ENCODE assay signal across 1 cellular context in the genomic region with DNA sequence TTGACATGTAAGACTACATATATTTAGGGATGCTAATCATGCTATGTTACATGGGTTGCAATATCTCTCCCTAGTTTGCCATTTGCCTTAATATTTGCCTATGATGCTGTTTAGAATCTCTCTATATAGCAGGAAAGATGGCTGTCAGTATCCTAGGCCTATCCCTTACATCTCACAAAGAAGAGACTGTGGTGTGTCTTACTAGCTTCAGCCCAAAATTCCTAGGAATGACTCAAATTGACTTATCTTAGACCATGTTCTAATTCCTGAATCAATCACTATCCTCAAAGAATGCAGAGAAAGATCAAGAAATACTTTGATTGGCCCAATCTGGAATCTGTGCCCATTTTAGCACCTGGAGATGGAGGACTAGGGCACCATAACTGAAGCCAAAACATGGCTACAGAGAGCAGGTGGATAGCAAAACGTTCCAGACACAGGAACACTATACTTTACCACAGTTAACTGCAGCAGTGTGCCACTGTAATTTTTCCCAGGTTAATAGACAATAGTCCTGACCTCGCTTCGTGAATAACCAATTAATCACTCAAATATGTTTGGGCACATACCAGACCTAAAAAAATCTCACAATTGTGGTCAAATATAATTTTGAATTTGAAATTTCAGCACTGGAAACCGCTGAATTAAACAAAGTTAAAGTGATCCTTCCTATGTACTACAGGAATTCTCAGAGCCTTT.
TF ChIP-seq lines count a peak whose summit lies in the region.

No MANE protein-coding gene starts in this region.

TF ChIP-seq in endothelial cell of umbilical vein, 7 proteins besides CTCF, POLR2A, EP300 and RAD21 (continued from another document):
- TF ChIP-seq, protein P1, sequence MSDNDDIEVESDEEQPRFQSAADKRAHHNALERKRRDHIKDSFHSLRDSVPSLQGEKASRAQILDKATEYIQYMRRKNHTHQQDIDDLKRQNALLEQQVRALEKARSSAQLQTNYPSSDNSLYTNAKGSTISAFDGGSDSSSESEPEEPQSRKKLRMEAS (IDR thresholded peaks at IDR 0.05; ENCODE audit: insufficient read depth, insufficient read length), result no peak
- TF ChIP-seq MYC (IDR thresholded peaks at IDR 0.05; ENCODE audit: low read depth, low read length), result no peak
- no peak for TF ChIP-seq POLR2AphosphoS5 (IDR thresholded peaks at IDR 0.05; ENCODE audit: insufficient read depth, low read depth, low read length)
- TF ChIP-seq EZH2 (IDR thresholded peaks at IDR 0.05; ENCODE audit: borderline replicate concordance, low read depth, low read length, severe bottlenecking), result no peak
